In the genomic region with DNA sequence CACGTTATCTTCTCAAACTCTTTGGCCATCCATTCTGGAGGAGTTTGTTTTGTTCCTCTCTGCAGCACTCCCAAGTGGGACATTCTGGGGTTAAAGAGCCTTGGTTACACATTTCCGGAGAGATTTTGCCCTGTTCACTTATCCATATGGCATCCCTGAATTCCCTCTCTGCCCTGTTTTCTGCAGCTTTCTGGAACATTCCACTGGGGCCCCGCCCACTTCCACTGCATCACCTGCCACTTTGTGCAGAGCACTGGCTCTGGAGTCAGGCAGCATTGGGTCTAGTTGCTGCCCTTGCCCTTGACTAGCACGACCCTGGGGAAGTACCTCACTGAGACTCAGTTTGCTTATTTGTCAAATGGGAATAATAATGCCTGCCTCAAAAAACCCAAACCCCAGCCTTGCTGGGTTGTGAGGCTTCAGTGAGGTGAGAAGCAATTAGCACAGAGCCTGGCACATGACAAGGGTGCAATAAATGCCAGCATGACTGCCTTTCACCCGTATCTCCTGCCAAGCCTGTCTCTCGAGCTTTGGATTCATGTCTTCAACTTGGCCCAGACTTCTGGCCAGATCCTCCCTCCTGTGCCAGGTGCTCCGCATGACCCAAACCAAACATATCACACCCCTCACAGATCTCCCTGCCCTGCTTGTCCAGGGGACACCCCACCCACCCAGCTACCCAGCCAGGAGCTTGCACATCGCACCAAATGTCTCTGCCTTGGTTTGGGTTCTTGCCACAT, we compare ENCODE assay signal across 1 cellular context.
TF ChIP-seq lines count a peak whose summit lies in the region.

No MANE protein-coding gene starts in this region.

TF ChIP-seq in IMR-90, 13 proteins besides CTCF, POLR2A, EP300 and RAD21:
- TF ChIP-seq, protein P1, sequence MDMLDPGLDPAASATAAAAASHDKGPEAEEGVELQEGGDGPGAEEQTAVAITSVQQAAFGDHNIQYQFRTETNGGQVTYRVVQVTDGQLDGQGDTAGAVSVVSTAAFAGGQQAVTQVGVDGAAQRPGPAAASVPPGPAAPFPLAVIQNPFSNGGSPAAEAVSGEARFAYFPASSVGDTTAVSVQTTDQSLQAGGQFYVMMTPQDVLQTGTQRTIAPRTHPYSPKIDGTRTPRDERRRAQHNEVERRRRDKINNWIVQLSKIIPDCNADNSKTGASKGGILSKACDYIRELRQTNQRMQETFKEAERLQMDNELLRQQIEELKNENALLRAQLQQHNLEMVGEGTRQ (IDR thresholded peaks at IDR 0.05; ENCODE audit: low read depth, low read length) = no peak
- no peak for TF ChIP-seq MXI1 (IDR thresholded peaks at IDR 0.05; ENCODE audit: borderline replicate concordance, low read depth, low read length)
- TF ChIP-seq RCOR1 (IDR thresholded peaks at IDR 0.05; ENCODE audit: insufficient replicate concordance, low read length) = no peak
TF ChIP-seq in IMR-90: peak in this region for 0.
